Comparison of ENCODE assay signal across 11 cellular contexts in genomic region chr15:68334661-68335124, GRCh38. TPM values are rescaled to one million over a fixed set of nuclear protein-coding genes. Genes with fewer than 3 reads are reported as not detected.
DNase-seq lines count a peak whose midpoint lies in the region; ATAC-seq and TF ChIP-seq lines count a peak whose summit lies in the region.
"Had no signal": no experiment of that assay in that cellular context is flagged by ENCODE, and none has a peak within 500 bp of the region (broad histone marks: within the 10 kb centered on the region; RNA-seq: fewer than 3 reads in every experiment).

No MANE protein-coding gene starts in this region.

- CTCF ChIA-PET in activated CD4-positive, alpha-beta T cell treated with anti-CD3 and anti-CD28 coated beads, Interleukin-2, amount 10 ng/mL, durations not matched to agents 7 days and 5 days (lab: Charles Lee), result interaction anchor here (0.9 to 1.3 kb wide), 4 partner anchors 10 to 18 kb away, joined by 3 to 6 read pairs (median 4); no protein-coding TSS in a partner anchor

- peaks cover 10% of the 10 kb centered on the region for H3K27me3 Mint-ChIP-seq in GM23338 (ENCODE audit: insufficient read depth, low read depth, poor library complexity)
- H3K27me3 Mint-ChIP-seq in activated CD4-positive, alpha-beta T cell treated with anti-CD3 and anti-CD28 coated beads, Interleukin-2, amount 10 ng/mL, durations not matched to agents 7 days and 5 days, result peaks cover 13% of the 10 kb centered on the region
- H3K27me3 Mint-ChIP-seq: activated naive CD8-positive, alpha-beta T cell had no signal

- H4K20me1 ChIP-seq in GM23338 (replicated peaks; ENCODE audit: insufficient read depth), result no peaks in the 10 kb centered on the region

- H3K36me3 ChIP-seq in GM23338 (ENCODE audit: insufficient read depth), result no peaks in the 10 kb centered on the region
- H3K36me3 ChIP-seq in body of pancreas (replicated peaks in 1 of 2; ENCODE audit: insufficient read depth in 1 of 2, low read depth in 2 of 2), result no peaks in the 10 kb centered on the region
- H3K36me3 ChIP-seq in heart right ventricle, result peaks cover 0 to 16% (median 0%) of the 10 kb centered on the region in 9 donors
- peaks cover 25% of the 10 kb centered on the region for H3K36me3 ChIP-seq in thoracic aorta
- H3K36me3 ChIP-seq in Peyer's patch, result no peaks in the 10 kb centered on the region

- TF ChIP-seq POLR2A in body of pancreas (IDR thresholded peaks at IDR 0.05) (no peak), Peyer's patch (IDR thresholded peaks at IDR 0.05) (no peak)

- TF ChIP-seq CTCF in GM23338 (conservative IDR thresholded peaks at IDR 0.05; ENCODE audit: low read depth in 2 of 2) (peak in 1 of 2 experiments; percentile 24; a peak in 2 of 4 replicates), body of pancreas (IDR thresholded peaks at IDR 0.05) (no peak), heart right ventricle (IDR thresholded peaks at IDR 0.05) (peak in 2 of 9 donors; percentile 7 to 18), thoracic aorta (IDR thresholded peaks at IDR 0.05) (no peak), Peyer's patch (IDR thresholded peaks at IDR 0.05) (no peak)

- H3K27me3 ChIP-seq in GM23338 (ENCODE audit: insufficient read depth), result no peaks in the 10 kb centered on the region
- H3K27me3 ChIP-seq in body of pancreas, result no peaks in the 10 kb centered on the region
- no peaks in the 10 kb centered on the region for H3K27me3 ChIP-seq in heart right ventricle
- no peaks in the 10 kb centered on the region for H3K27me3 ChIP-seq in thoracic aorta (replicated peaks; ENCODE audit: insufficient read depth)
- no peaks in the 10 kb centered on the region for H3K27me3 ChIP-seq in Peyer's patch

- no peaks in the 10 kb centered on the region for H3K36me3 Mint-ChIP-seq in GM23338 (ENCODE audit: low read depth)
- H3K36me3 Mint-ChIP-seq in activated CD4-positive, alpha-beta T cell treated with anti-CD3 and anti-CD28 coated beads, Interleukin-2, amount 10 ng/mL, durations not matched to agents 7 days and 5 days (ENCODE audit: low read depth), result no peaks in the 10 kb centered on the region
- H3K36me3 Mint-ChIP-seq: activated naive CD8-positive, alpha-beta T cell had no signal

- H2AFZ ChIP-seq in GM23338, result no peak overlapping the region

- H3K9me2 ChIP-seq in GM23338 (ENCODE audit: insufficient read depth), result no peaks in the 10 kb centered on the region

- H3K4me1 Mint-ChIP-seq in GM23338, result peaks cover 22% of the 10 kb centered on the region
- H3K4me1 Mint-ChIP-seq in activated CD4-positive, alpha-beta T cell treated with anti-CD3 and anti-CD28 coated beads, Interleukin-2, amount 10 ng/mL, durations not matched to agents 7 days and 5 days, result peaks cover 14% of the 10 kb centered on the region

- WGBS in body of pancreas, 2 donors, result 44 to 45% methylated on average over 8 to 9 of the region's 9 CpGs
- 73 to 84% methylated on average over 9 of the region's 9 CpGs for WGBS in heart right ventricle, 2 donors

- DNase-seq in GM23338 (ENCODE audit: low spot score) (no peak), body of pancreas (peak in 1 of 4 donors; percentile 26), heart right ventricle (no peak), thoracic aorta (ENCODE audit: low spot score) (peak; percentile 41), ecto neural progenitor cell (ENCODE audit: low spot score) (no peak), NCI-H1930 (lab: John Stamatoyannopoulos, UW) (no peak), Peyer's patch (no peak)
- DNase-seq in activated CD4-positive, alpha-beta T cell treated with anti-CD3 and anti-CD28 coated beads, Interleukin-2, amount 10 ng/mL, durations not matched to agents 7 days and 5 days, result no peak
- DNase-seq: activated CD4-positive, alpha-beta T cell treated with anti-CD3 and anti-CD28 coated beads, Interleukin-2, amount 50 U/mL, for 4 hours; NCI-H510A had no signal

- no peaks in the 10 kb centered on the region for H3K79me2 ChIP-seq in GM23338 (replicated peaks; ENCODE audit: insufficient read depth)

- H3K4me1 ChIP-seq in GM23338 (ENCODE audit: insufficient read depth) (peaks cover 15% of the 10 kb centered on the region), body of pancreas (peaks cover 23% of the 10 kb centered on the region), heart right ventricle (peaks cover 5 to 27% (median 20%) of the 10 kb centered on the region in 9 donors), thoracic aorta (ENCODE audit: control insufficient read depth in 1 of 2, low read depth in 2 of 2) (peaks cover 43 to 75% of the 10 kb centered on the region in 2 donors), Peyer's patch (no peaks in the 10 kb centered on the region)

- H3F3A ChIP-seq in GM23338 (replicated peaks; ENCODE audit: low read depth), result no peaks in the 10 kb centered on the region

- POLR2A ChIA-PET in activated CD4-positive, alpha-beta T cell treated with anti-CD3 and anti-CD28 coated beads, Interleukin-2, amount 10 ng/mL, durations not matched to agents 7 days and 5 days (lab: Charles Lee), result interaction anchor here (0.6 kb wide), 1 partner anchor 287 kb away, joined by 5 read pairs; no protein-coding TSS in a partner anchor

- H3K9me3 ChIP-seq in body of pancreas (no peaks in the 10 kb centered on the region), heart right ventricle (no peaks in the 10 kb centered on the region), thoracic aorta (no peaks in the 10 kb centered on the region), Peyer's patch (no peaks in the 10 kb centered on the region)

- H3K4me3 Mint-ChIP-seq in GM23338, result no peak overlapping the region
- H3K4me3 Mint-ChIP-seq in activated CD4-positive, alpha-beta T cell treated with anti-CD3 and anti-CD28 coated beads, Interleukin-2, amount 10 ng/mL, durations not matched to agents 7 days and 5 days, result no peak overlapping the region
- H3K4me3 Mint-ChIP-seq: activated naive CD8-positive, alpha-beta T cell had no signal

- H3K27ac ChIP-seq in GM23338 (ENCODE audit: low read depth) (no peak overlapping the region), body of pancreas (peak overlapping the region; percentile 12 to 79 (median 68)), heart right ventricle (peak overlapping the region; percentile 18 to 74 (median 50)), thoracic aorta (peak overlapping the region; percentile 96 to 99), Peyer's patch (peak overlapping the region in 2 of 4 donors; percentile 2 to 22)

- no peaks in the 10 kb centered on the region for H3K9me3 Mint-ChIP-seq in GM23338
- no peaks in the 10 kb centered on the region for H3K9me3 Mint-ChIP-seq in activated CD4-positive, alpha-beta T cell treated with anti-CD3 and anti-CD28 coated beads, Interleukin-2, amount 10 ng/mL, durations not matched to agents 7 days and 5 days

- intact Hi-C loops in body of pancreas (cut with DNase I), result no loop called here
- intact Hi-C loops in heart right ventricle (cut with DNase I), result loop anchor here in 1 of 10 donors (2.0 kb wide), 1 partner anchor 36 kb away; no protein-coding TSS in a partner anchor

- H3K4me3 ChIP-seq in GM23338, result no peak overlapping the region
- H3K4me3 ChIP-seq in body of pancreas, result no peak overlapping the region
- no peak overlapping the region for H3K4me3 ChIP-seq in heart right ventricle
- no peak overlapping the region for H3K4me3 ChIP-seq in thoracic aorta
- H3K4me3 ChIP-seq in Peyer's patch, result no peak overlapping the region

- ATAC-seq in GM23338 (peak; percentile 23; the same call in 2 of the 3 replicates), body of pancreas (peak; percentile 45), heart right ventricle (peak in 7 of 8 donors; percentile 14 to 62 (median 41)), thoracic aorta (ENCODE audit: insufficient number of reproducible peaks, low FRiP score, low read depth) (peak; percentile 47)

- H3K4me2 ChIP-seq in GM23338, result no peak overlapping the region

- no peak overlapping the region for H3K27ac Mint-ChIP-seq in GM23338
- H3K27ac Mint-ChIP-seq in activated CD4-positive, alpha-beta T cell treated with anti-CD3 and anti-CD28 coated beads, Interleukin-2, amount 10 ng/mL, durations not matched to agents 7 days and 5 days, result no peak overlapping the region
- H3K27ac Mint-ChIP-seq: activated naive CD8-positive, alpha-beta T cell had no signal

TF ChIP-seq in GM23338, 12 proteins besides CTCF, POLR2A, EP300 and RAD21:
- no peak for TF ChIP-seq CREB1 (CRISPR knock-in tag; IDR thresholded peaks at IDR 0.05; ENCODE audit: low read depth)
- no peak for TF ChIP-seq JUNB (IDR thresholded peaks at IDR 0.05; ENCODE audit: unreplicated experiment)

RNA-seq across cellular contexts. Expression of gene FEM1B, which starts 57.1 kb away (rescaled TPM):
- total RNA-seq in GM23338 (2014; rRNA removed; shearing (Covaris generic)), result 82.0 and 82.4 TPM in 2 replicates
- 11.6 and 13.0 TPM in 2 replicates for polyA plus RNA-seq in GM23338 (2016; fragmentation: Nextera tagmentation; extraction: Ambion mirVana)
- 10 to 100 TPM; 10.5 to 19.7 TPM for total RNA-seq in body of pancreas
- 100 to 1,000 TPM in 1 of 10 donors, 10 to 100 TPM in 9; 39.9 to 101 (median 76.5) TPM for total RNA-seq in heart right ventricle
- 10 to 100 TPM; 10.5 to 22.0 TPM for polyA plus RNA-seq in heart right ventricle
- total RNA-seq in thoracic aorta, result 10 to 100 TPM; 31.1 to 56.2 TPM
- total RNA-seq in activated CD4-positive, alpha-beta T cell treated with anti-CD3 and anti-CD28 coated beads, Interleukin-2, amount 10 ng/mL, durations not matched to agents 7 days and 5 days, result 10 to 100 TPM; 51.7 to 66.3 TPM
- total RNA-seq in Peyer's patch, result 10 to 100 TPM; 28.1 to 48.2 (median 43.0) TPM
